In genomic region chr2:175557810-175558377, GRCh38 we compare ENCODE assay signal across 21 cellular contexts.
DNase-seq lines count a peak whose midpoint lies in the region; ATAC-seq, FAIRE-seq and TF ChIP-seq lines count a peak whose summit lies in the region.
"Had no signal": no experiment of that assay in that cellular context is flagged by ENCODE, and none has a peak within 500 bp of the region (broad histone marks: within the 10 kb centered on the region; RNA-seq: fewer than 3 reads in every experiment).

No MANE protein-coding gene starts in this region.

- H3K27me3 Mint-ChIP-seq in WTC11 (ENCODE audit: low read depth) (no peaks in the 10 kb centered on the region), nephron progenitor cell (ENCODE audit: low read depth, poor library complexity) (no peaks in the 10 kb centered on the region)

- POLR2A ChIA-PET in WTC11 (lab: Charles Lee) = no interaction called here

- CTCF ChIA-PET in WTC11 (lab: Charles Lee) = interaction anchor here (0.6 to 1.7 kb wide), 3 partner anchors 65 to 676 kb away, joined by 3 read pairs; no protein-coding TSS in a partner anchor

- ATAC-seq in WTC11 (peak; percentile 47), HG03521 (IDR thresholded peaks at IDR 0.05; ENCODE audit: unreplicated experiment) (no peak)
- ATAC-seq in stimulated activated effector memory CD8-positive, alpha-beta T cell treated with anti-CD3 and anti-CD28 coated beads, Interleukin-12 subunit alpha, Interleukin-12 subunit beta, amount 100 ng/mL, for 72 hours = peak; percentile 31

- peak; percentile 50 for DNase-seq in NCI-H146 (lab: John Stamatoyannopoulos, UW)
- no peak for DNase-seq in NCI-H146 treated with DMSO at 0.1 percent for 48 hours (lab: John Stamatoyannopoulos, UW; ENCODE audit: unreplicated experiment)
- DNase-seq in WTC11 (ENCODE audit: low spot score) = no peak
- DNase-seq in nephron progenitor cell = no peak
- DNase-seq in stimulated activated effector memory CD8-positive, alpha-beta T cell treated with anti-CD3 and anti-CD28 coated beads, Interleukin-12 subunit alpha, Interleukin-12 subunit beta, amount 100 ng/mL, for 72 hours (ENCODE audit: low spot score in 2 of 2) = no peak
- DNase-seq in urothelium cell line (ENCODE audit: low spot score) = no peak
- no peak for DNase-seq in NCI-H187 treated with DMSO at 0.1 percent for 48 hours (lab: John Stamatoyannopoulos, UW)
- DNase-seq: AML-193, DMS 273 treated with DMSO at 0.1 percent for 48 hours, Karpas-422, MM.1S, NCI-H1092, NCI-H1436 treated with DMSO at 0.1 percent for 48 hours, NCI-H2081 treated with DMSO at 0.1 percent for 48 hours, NCI-H446, NCI-H526 treated with DMSO at 0.1 percent for 48 hours, OCI-M1, Right ventricle myocardium superior had no signal

- H3K4me1 Mint-ChIP-seq in WTC11 = peaks cover 21% of the 10 kb centered on the region
- peaks cover 57% of the 10 kb centered on the region for H3K4me1 Mint-ChIP-seq in nephron progenitor cell
- no peaks in the 10 kb centered on the region for H3K4me1 Mint-ChIP-seq in stimulated activated effector memory CD8-positive, alpha-beta T cell treated with anti-CD3 and anti-CD28 coated beads, Interleukin-12 subunit alpha, Interleukin-12 subunit beta, amount 100 ng/mL, for 72 hours

- no peak overlapping the region for H3K4me3 Mint-ChIP-seq in WTC11
- H3K4me3 Mint-ChIP-seq in nephron progenitor cell = no peak overlapping the region
- H3K4me3 Mint-ChIP-seq in stimulated activated effector memory CD8-positive, alpha-beta T cell treated with anti-CD3 and anti-CD28 coated beads, Interleukin-12 subunit alpha, Interleukin-12 subunit beta, amount 100 ng/mL, for 72 hours = no peak overlapping the region
- H3K4me3 Mint-ChIP-seq: IgD-negative memory B cell had no signal

- H3K9me3 Mint-ChIP-seq in WTC11 = no peaks in the 10 kb centered on the region
- H3K9me3 Mint-ChIP-seq in nephron progenitor cell = no peaks in the 10 kb centered on the region
- H3K9me3 Mint-ChIP-seq in stimulated activated effector memory CD8-positive, alpha-beta T cell treated with anti-CD3 and anti-CD28 coated beads, Interleukin-12 subunit alpha, Interleukin-12 subunit beta, amount 100 ng/mL, for 72 hours = no peaks in the 10 kb centered on the region
- H3K9me3 Mint-ChIP-seq: IgD-negative memory B cell had no signal

- no peaks in the 10 kb centered on the region for H3K36me3 Mint-ChIP-seq in WTC11
- H3K36me3 Mint-ChIP-seq in nephron progenitor cell (ENCODE audit: low read depth) = no peaks in the 10 kb centered on the region
- H3K36me3 Mint-ChIP-seq in stimulated activated effector memory CD8-positive, alpha-beta T cell treated with anti-CD3 and anti-CD28 coated beads, Interleukin-12 subunit alpha, Interleukin-12 subunit beta, amount 100 ng/mL, for 72 hours = no peaks in the 10 kb centered on the region
- H3K36me3 Mint-ChIP-seq: IgD-negative memory B cell had no signal

- H3K27ac Mint-ChIP-seq in WTC11 (no peak overlapping the region), nephron progenitor cell (peak overlapping the region; percentile 96)
- no peak overlapping the region for H3K27ac Mint-ChIP-seq in stimulated activated effector memory CD8-positive, alpha-beta T cell treated with anti-CD3 and anti-CD28 coated beads, Interleukin-12 subunit alpha, Interleukin-12 subunit beta, amount 100 ng/mL, for 72 hours
- H3K27ac Mint-ChIP-seq: IgD-negative memory B cell had no signal

- TF ChIP-seq CTCF in WTC11 (IDR thresholded peaks at IDR 0.05) = no peak
- no peak for TF ChIP-seq CTCF in nephron progenitor cell (IDR thresholded peaks at IDR 0.05)

- no peak for FAIRE-seq in urothelium cell line (lab: Jason Lieb, UNC)
- FAIRE-seq: G401.6 had no signal

TF ChIP-seq in WTC11, 78 proteins besides CTCF, POLR2A, EP300 and RAD21:
- TF ChIP-seq JAZF1 (CRISPR knock-in tag; IDR thresholded peaks at IDR 0.05) (no peak), NR1H2 (CRISPR knock-in tag; IDR thresholded peaks at IDR 0.05) (no peak), ZNF532 (CRISPR knock-in tag; IDR thresholded peaks at IDR 0.05; ENCODE audit: borderline replicate concordance) (no peak), E2F1 (CRISPR knock-in tag; IDR thresholded peaks at IDR 0.05) (no peak), TCF7 (CRISPR knock-in tag; IDR thresholded peaks at IDR 0.05; ENCODE audit: low read depth) (no peak), ZNF219 (CRISPR knock-in tag; IDR thresholded peaks at IDR 0.05; ENCODE audit: borderline replicate concordance) (no peak), JUN (CRISPR knock-in tag; IDR thresholded peaks at IDR 0.05) (no peak)
- TF ChIP-seq, protein P1, sequence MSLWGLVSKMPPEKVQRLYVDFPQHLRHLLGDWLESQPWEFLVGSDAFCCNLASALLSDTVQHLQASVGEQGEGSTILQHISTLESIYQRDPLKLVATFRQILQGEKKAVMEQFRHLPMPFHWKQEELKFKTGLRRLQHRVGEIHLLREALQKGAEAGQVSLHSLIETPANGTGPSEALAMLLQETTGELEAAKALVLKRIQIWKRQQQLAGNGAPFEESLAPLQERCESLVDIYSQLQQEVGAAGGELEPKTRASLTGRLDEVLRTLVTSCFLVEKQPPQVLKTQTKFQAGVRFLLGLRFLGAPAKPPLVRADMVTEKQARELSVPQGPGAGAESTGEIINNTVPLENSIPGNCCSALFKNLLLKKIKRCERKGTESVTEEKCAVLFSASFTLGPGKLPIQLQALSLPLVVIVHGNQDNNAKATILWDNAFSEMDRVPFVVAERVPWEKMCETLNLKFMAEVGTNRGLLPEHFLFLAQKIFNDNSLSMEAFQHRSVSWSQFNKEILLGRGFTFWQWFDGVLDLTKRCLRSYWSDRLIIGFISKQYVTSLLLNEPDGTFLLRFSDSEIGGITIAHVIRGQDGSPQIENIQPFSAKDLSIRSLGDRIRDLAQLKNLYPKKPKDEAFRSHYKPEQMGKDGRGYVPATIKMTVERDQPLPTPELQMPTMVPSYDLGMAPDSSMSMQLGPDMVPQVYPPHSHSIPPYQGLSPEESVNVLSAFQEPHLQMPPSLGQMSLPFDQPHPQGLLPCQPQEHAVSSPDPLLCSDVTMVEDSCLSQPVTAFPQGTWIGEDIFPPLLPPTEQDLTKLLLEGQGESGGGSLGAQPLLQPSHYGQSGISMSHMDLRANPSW (CRISPR knock-in tag; conservative IDR thresholded peaks at IDR 0.05; ENCODE audit: low read depth) = no peak
- TF ChIP-seq, protein P2, sequence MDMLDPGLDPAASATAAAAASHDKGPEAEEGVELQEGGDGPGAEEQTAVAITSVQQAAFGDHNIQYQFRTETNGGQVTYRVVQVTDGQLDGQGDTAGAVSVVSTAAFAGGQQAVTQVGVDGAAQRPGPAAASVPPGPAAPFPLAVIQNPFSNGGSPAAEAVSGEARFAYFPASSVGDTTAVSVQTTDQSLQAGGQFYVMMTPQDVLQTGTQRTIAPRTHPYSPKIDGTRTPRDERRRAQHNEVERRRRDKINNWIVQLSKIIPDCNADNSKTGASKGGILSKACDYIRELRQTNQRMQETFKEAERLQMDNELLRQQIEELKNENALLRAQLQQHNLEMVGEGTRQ (CRISPR knock-in tag; IDR thresholded peaks at IDR 0.05) = no peak
TF ChIP-seq in WTC11: peak in this region for 0.
